Comparison of ENCODE assay signal across 1 cellular context in the genomic region with DNA sequence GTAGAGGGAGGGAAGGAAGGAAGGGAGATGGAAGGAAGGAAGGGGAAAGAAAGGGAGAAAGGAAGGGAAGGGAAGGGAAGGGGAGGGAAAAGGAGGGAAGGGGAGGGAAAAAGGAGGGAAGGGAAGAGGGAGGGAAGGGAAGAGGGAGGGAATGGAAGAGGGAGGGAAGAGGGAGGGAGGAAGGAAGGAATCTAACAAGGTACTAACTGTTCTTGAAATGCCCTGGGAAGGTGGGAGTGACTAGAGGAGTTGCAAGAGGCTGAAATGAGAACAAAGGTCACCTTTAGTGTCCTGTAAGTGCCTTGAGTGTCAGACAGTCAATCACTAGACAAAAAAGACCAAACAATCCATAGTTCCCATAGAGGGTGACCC.
TF ChIP-seq lines count a peak whose summit lies in the region.

No MANE protein-coding gene starts in this region.

TF ChIP-seq in IMR-90, 13 proteins besides CTCF, POLR2A, EP300 and RAD21 (continued from another document):
- TF ChIP-seq NFE2L2 (IDR thresholded peaks at IDR 0.05; ENCODE audit: low read depth, low read length): no peak
- TF ChIP-seq, protein P1, sequence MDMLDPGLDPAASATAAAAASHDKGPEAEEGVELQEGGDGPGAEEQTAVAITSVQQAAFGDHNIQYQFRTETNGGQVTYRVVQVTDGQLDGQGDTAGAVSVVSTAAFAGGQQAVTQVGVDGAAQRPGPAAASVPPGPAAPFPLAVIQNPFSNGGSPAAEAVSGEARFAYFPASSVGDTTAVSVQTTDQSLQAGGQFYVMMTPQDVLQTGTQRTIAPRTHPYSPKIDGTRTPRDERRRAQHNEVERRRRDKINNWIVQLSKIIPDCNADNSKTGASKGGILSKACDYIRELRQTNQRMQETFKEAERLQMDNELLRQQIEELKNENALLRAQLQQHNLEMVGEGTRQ (IDR thresholded peaks at IDR 0.05; ENCODE audit: low read depth, low read length): no peak
- no peak for TF ChIP-seq RFX5 (IDR thresholded peaks at IDR 0.05; ENCODE audit: low read depth, low read length)
- TF ChIP-seq MXI1 (IDR thresholded peaks at IDR 0.05; ENCODE audit: borderline replicate concordance, low read depth, low read length): no peak
- TF ChIP-seq FOS (IDR thresholded peaks at IDR 0.05; ENCODE audit: low read depth, low read length): no peak
- no peak for TF ChIP-seq MAFK (IDR thresholded peaks at IDR 0.05; ENCODE audit: low read depth, low read length)
- TF ChIP-seq BHLHE40 (IDR thresholded peaks at IDR 0.05; ENCODE audit: low read depth, low read length): no peak
- TF ChIP-seq RCOR1 (IDR thresholded peaks at IDR 0.05; ENCODE audit: insufficient replicate concordance, low read length): no peak
- TF ChIP-seq, protein P2, sequence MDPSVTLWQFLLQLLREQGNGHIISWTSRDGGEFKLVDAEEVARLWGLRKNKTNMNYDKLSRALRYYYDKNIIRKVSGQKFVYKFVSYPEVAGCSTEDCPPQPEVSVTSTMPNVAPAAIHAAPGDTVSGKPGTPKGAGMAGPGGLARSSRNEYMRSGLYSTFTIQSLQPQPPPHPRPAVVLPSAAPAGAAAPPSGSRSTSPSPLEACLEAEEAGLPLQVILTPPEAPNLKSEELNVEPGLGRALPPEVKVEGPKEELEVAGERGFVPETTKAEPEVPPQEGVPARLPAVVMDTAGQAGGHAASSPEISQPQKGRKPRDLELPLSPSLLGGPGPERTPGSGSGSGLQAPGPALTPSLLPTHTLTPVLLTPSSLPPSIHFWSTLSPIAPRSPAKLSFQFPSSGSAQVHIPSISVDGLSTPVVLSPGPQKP (IDR thresholded peaks at IDR 0.05; ENCODE audit: borderline replicate concordance, low read depth, low read length): no peak
- no peak for TF ChIP-seq MAZ (IDR thresholded peaks at IDR 0.05; ENCODE audit: borderline replicate concordance, low read depth, low read length)
